ENCODE assay signal across 1 cellular context in the genomic region with DNA sequence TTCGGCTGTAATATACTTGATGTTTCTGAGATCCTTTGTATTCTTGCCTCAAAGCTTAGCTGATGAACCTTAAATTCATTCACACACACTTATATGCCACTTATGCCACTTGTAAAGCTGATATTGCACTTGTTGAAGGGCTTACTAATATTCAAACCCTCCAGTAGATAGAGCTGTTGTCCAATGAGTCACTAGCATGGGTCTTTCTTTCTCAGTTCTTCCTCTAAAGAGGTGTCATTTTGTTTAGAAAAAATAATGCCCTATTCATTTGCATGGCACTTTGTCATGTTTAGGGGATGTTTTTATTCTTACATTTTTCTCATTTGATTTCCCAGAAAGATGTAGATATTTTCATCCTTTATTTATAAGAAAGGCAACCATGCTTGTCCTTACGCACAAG.
TF ChIP-seq lines count a peak whose summit lies in the region.

No MANE protein-coding gene starts in this region.

TF ChIP-seq in GM12878, 131 proteins besides CTCF, POLR2A, EP300 and RAD21 (continued from another document):
- TF ChIP-seq IRF5 (IDR thresholded peaks at IDR 0.05; ENCODE audit: borderline replicate concordance) (no peak), KDM1A (IDR thresholded peaks at IDR 0.05; ENCODE audit: borderline replicate concordance) (no peak), ZSCAN29 (IDR thresholded peaks at IDR 0.05) (no peak), BACH1 (IDR thresholded peaks at IDR 0.05; ENCODE audit: borderline replicate concordance) (no peak), PRDM15 (CRISPR knock-in tag; IDR thresholded peaks at IDR 0.05) (no peak), NFYA (IDR thresholded peaks at IDR 0.05; ENCODE audit: borderline replicate concordance, low read depth, low read length) (no peak), ZBED1 (IDR thresholded peaks at IDR 0.05; ENCODE audit: borderline replicate concordance) (no peak), EZH2 (IDR thresholded peaks at IDR 0.05; ENCODE audit: borderline replicate concordance, control insufficient read depth, low read depth, low read length) (no peak), MYC (IDR thresholded peaks at IDR 0.05; ENCODE audit: insufficient read depth, insufficient read length, insufficient replicate concordance, low read length, severe bottlenecking) (no peak), POU2F2 (IDR thresholded peaks at IDR 0.05; ENCODE audit: borderline replicate concordance, low read depth, low read length) (no peak), CEBPB (IDR thresholded peaks at IDR 0.05; ENCODE audit: borderline replicate concordance in 1 of 2, low read depth in 2 of 2, low read length in 2 of 2) (no peak)
